Comparison of ENCODE assay signal across 8 cellular contexts in genomic region chr1:156813750-156814570, GRCh38.
DNase-seq lines count a peak whose midpoint lies in the region; ATAC-seq and TF ChIP-seq lines count a peak whose summit lies in the region.

No MANE protein-coding gene starts in this region.

- peak overlapping the region; percentile 34 to 35 for H3K4me3 ChIP-seq in cardiac fibroblast (replicated peaks in 1 of 2; ENCODE audit: low read depth in 2 of 2, low read length in 2 of 2)

- peak; percentile 60 for DNase-seq in DMS79 treated with DMSO at 0.1 percent for 48 hours (lab: John Stamatoyannopoulos, UW)
- peak; percentile 75 for DNase-seq in HuH-7.5 (ENCODE audit: low spot score)
- peak; percentile 44 for DNase-seq in activated CD4-positive, CD25-positive, alpha-beta regulatory T cell treated with anti-CD3 and anti-CD28 coated beads, Interleukin-2, amount 50 U/mL, for 16 hours (ENCODE audit: low read depth, low spot score)
- peak; percentile 37 to 58 for DNase-seq in cardiac fibroblast (ENCODE audit: low read depth in 2 of 2)
- DNase-seq in kidney tubule cell (ENCODE audit: low spot score) = peak; percentile 61
- peak; percentile 45 to 81 (median 58) for DNase-seq in stimulated activated CD4-positive, alpha-beta T cell treated with anti-CD3 and anti-CD28 coated beads, Interleukin-1b, Interleukin-23, amount 100 ng/mL, for 24 hours (ENCODE audit: low read depth in 4 of 4, low spot score in 1 of 4)

- ATAC-seq in HG03439 (IDR thresholded peaks at IDR 0.05; ENCODE audit: unreplicated experiment) = no peak
- no peak for ATAC-seq in HG02759 (IDR thresholded peaks at IDR 0.05; ENCODE audit: unreplicated experiment)

- peak; percentile 42 for TF ChIP-seq CTCF in cardiac fibroblast (IDR thresholded peaks at IDR 0.05; ENCODE audit: low read depth, low read length)
